Comparison of ENCODE assay signal across 8 cellular contexts in genomic region chr19:14517446-14517839, GRCh38. TPM values are rescaled to one million over a fixed set of nuclear protein-coding genes. Genes with fewer than 3 reads are reported as not detected.
DNase-seq lines count a peak whose midpoint lies in the region; ATAC-seq and TF ChIP-seq lines count a peak whose summit lies in the region.

No MANE protein-coding gene starts in this region.

- peaks cover 35 to 50% (median 45%) of the 10 kb centered on the region in 11 experiments for H3K36me3 ChIP-seq in BLaER1 treated with 17β-estradiol and CSF1 and Interleukin-3, amounts not matched to agents 10 nM and 100 nM
- peaks cover 32 to 39% of the 10 kb centered on the region in 2 experiments for H3K36me3 ChIP-seq in mesenchymal stem cell (ENCODE audit: control insufficient read depth in 1 of 2, insufficient read depth in 2 of 2, low read depth in 1 of 2, low read length in 2 of 2)
- H3K36me3 ChIP-seq in aorta (ENCODE audit: control insufficient read depth in 1 of 2, insufficient read depth in 2 of 2, low read length in 1 of 2) = peaks cover 0 to 5% of the 10 kb centered on the region in 2 donors

- H3K27me3 ChIP-seq in BLaER1 treated with 17β-estradiol and CSF1 and Interleukin-3, amounts not matched to agents 10 nM and 100 nM = no peaks in the 10 kb centered on the region
- H3K27me3 ChIP-seq in mesenchymal stem cell (ENCODE audit: control insufficient read depth in 1 of 2, insufficient read depth in 1 of 2, low read length in 2 of 2) (no peaks in the 10 kb centered on the region), aorta (ENCODE audit: control insufficient read depth in 1 of 2, insufficient read depth in 2 of 2, low read length in 1 of 2) (no peaks in the 10 kb centered on the region)

- H3K27ac Mint-ChIP-seq in MCF 10A (ENCODE audit: low read depth, unreplicated experiment) = peak overlapping the region; percentile 97

- peak overlapping the region; percentile 30 for H2BK15ac ChIP-seq in mesenchymal stem cell (ENCODE audit: low read depth, poor library complexity, severe bottlenecking)

- H2AFZ ChIP-seq in mesenchymal stem cell (ENCODE audit: low read depth, low read length) = no peak overlapping the region

- H3K36me3 Mint-ChIP-seq in MCF 10A (ENCODE audit: insufficient read depth, unreplicated experiment) = peaks cover 58% of the 10 kb centered on the region

- no peak overlapping the region for H2BK120ac ChIP-seq in mesenchymal stem cell (ENCODE audit: low read depth, low read length)

- no peak overlapping the region for H4K91ac ChIP-seq in mesenchymal stem cell (ENCODE audit: low read length)

- peak overlapping the region; percentile 90 to 99 (median 95) for H3K4me2 ChIP-seq in BLaER1 treated with 17β-estradiol and CSF1 and Interleukin-3, amounts not matched to agents 10 nM and 100 nM
- peak overlapping the region; percentile 83 for H3K4me2 ChIP-seq in mesenchymal stem cell (ENCODE audit: low read length, poor library complexity, severe bottlenecking)

- H3K9me3 ChIP-seq in BLaER1 treated with 17β-estradiol and CSF1 and Interleukin-3, amounts not matched to agents 10 nM and 100 nM (replicated peaks in 1 of 11) = no peaks in the 10 kb centered on the region
- H3K9me3 ChIP-seq in mesenchymal stem cell (ENCODE audit: control insufficient read depth, low read length) (no peaks in the 10 kb centered on the region), aorta (ENCODE audit: control insufficient read depth, low read length) (no peaks in the 10 kb centered on the region)

- peak overlapping the region; percentile 92 to 99 (median 97) for H3K27ac ChIP-seq in BLaER1 treated with 17β-estradiol and CSF1 and Interleukin-3, amounts not matched to agents 10 nM and 100 nM
- H3K27ac ChIP-seq in mesenchymal stem cell (ENCODE audit: low read length, poor library complexity, severe bottlenecking) (peak overlapping the region; percentile 31), aorta (ENCODE audit: low read depth in 1 of 2, low read length in 2 of 2) (peak overlapping the region; percentile 69 to 87)

- H3K18ac ChIP-seq in mesenchymal stem cell (ENCODE audit: low read depth in 1 of 2, low read length in 2 of 2) = peak overlapping the region in 1 of 2 experiments; percentile 91

- peaks cover 23% of the 10 kb centered on the region for H3K4me1 Mint-ChIP-seq in MCF 10A (ENCODE audit: insufficient read depth, unreplicated experiment)

- intact Hi-C loops in MCF 10A (cut with micrococcal nuclease) = loop anchor here (2.0 kb wide), 1 partner anchor 33 kb away; no protein-coding TSS in a partner anchor
- intact Hi-C loops in aorta (cut with DNase I) = no loop called here

- peak overlapping the region; percentile 84 to 99 (median 95) for H3K4me3 ChIP-seq in BLaER1 treated with 17β-estradiol and CSF1 and Interleukin-3, amounts not matched to agents 10 nM and 100 nM
- peak overlapping the region; percentile 89 to 99 for H3K4me3 ChIP-seq in mesenchymal stem cell (ENCODE audit: insufficient read depth in 1 of 2, low read depth in 1 of 2, low read length in 2 of 2)
- H3K4me3 ChIP-seq in aorta (ENCODE audit: low read length in 2 of 2) = peak overlapping the region; percentile 89 to 97

- H3K4ac ChIP-seq in mesenchymal stem cell (ENCODE audit: low read depth in 1 of 2, low read length in 2 of 2) = peak overlapping the region in 1 of 2 experiments; percentile 85

- no peak for DNase-seq in MCF 10A (ENCODE audit: unreplicated experiment)
- DNase-seq in mesenchymal stem cell = no peak
- DNase-seq in aorta = peak; percentile 66 to 85
- no peak for DNase-seq in SW480 (ENCODE audit: low spot score)
- no peak for DNase-seq in SHP77 treated with DMSO at 0.1 percent for 48 hours (lab: John Stamatoyannopoulos, UW)
- DNase-seq in cerebellar cortex (ENCODE audit: low spot score) = no peak

- no peak overlapping the region for H4K8ac ChIP-seq in mesenchymal stem cell (ENCODE audit: low read length)

- no peak overlapping the region for H2AK5ac ChIP-seq in mesenchymal stem cell (ENCODE audit: low read length, severe bottlenecking)

- peak overlapping the region; percentile 95 to 99 (median 98) for H3K9ac ChIP-seq in BLaER1 treated with 17β-estradiol and CSF1 and Interleukin-3, amounts not matched to agents 10 nM and 100 nM
- peak overlapping the region; percentile 98 for H3K9ac ChIP-seq in mesenchymal stem cell (ENCODE audit: low read length)

- no peaks in the 10 kb centered on the region for H3K27me3 Mint-ChIP-seq in MCF 10A (ENCODE audit: insufficient read depth, unreplicated experiment)

- peak overlapping the region in 1 of 2 experiments; percentile 39 for H3K14ac ChIP-seq in mesenchymal stem cell (ENCODE audit: low read length in 2 of 2)

- peak overlapping the region; percentile 87 for H3K4me3 Mint-ChIP-seq in MCF 10A (ENCODE audit: unreplicated experiment)

- peak; percentile 1 for ATAC-seq in HG03196 (IDR thresholded peaks at IDR 0.05; ENCODE audit: unreplicated experiment)
- no peak for ATAC-seq in aorta (ENCODE audit: low FRiP score)

- peaks cover 38 to 57% (median 46%) of the 10 kb centered on the region in 11 experiments for H4K20me1 ChIP-seq in BLaER1 treated with 17β-estradiol and CSF1 and Interleukin-3, amounts not matched to agents 10 nM and 100 nM

- peaks cover 63 to 76% (median 72%) of the 10 kb centered on the region in 10 experiments for H3K4me1 ChIP-seq in BLaER1 treated with 17β-estradiol and CSF1 and Interleukin-3, amounts not matched to agents 10 nM and 100 nM
- H3K4me1 ChIP-seq in mesenchymal stem cell (ENCODE audit: control insufficient read depth, insufficient read depth, low read depth, low read length) (peaks cover 30% of the 10 kb centered on the region), aorta (ENCODE audit: control insufficient read depth in 1 of 2, insufficient read depth in 2 of 2, low read length in 2 of 2) (no peaks in the 10 kb centered on the region)

- no TSS peak for BruUV-seq in MCF 10A (replicated peaks; lab: Mats Ljungman, UMichigan)

- peak overlapping the region in 1 of 2 experiments; percentile 96 for H3K23ac ChIP-seq in mesenchymal stem cell (ENCODE audit: low read length in 2 of 2)

- CTCF ChIA-PET in MCF 10A (lab: Yijun Ruan, JAX) = interaction anchor here (0.6 to 7.9 kb wide), 9 partner anchors 12 to 606 kb away, joined by 3 to 53 read pairs (median 4); no protein-coding TSS in a partner anchor

- peaks cover 7% of the 10 kb centered on the region for H3K79me1 ChIP-seq in mesenchymal stem cell (replicated peaks; ENCODE audit: low read length, poor library complexity, severe bottlenecking)

- peak overlapping the region; percentile 36 for H2BK5ac ChIP-seq in mesenchymal stem cell (ENCODE audit: low read depth, low read length, poor library complexity, severe bottlenecking)

- H2BK12ac ChIP-seq in mesenchymal stem cell (ENCODE audit: low read length in 2 of 2) = peak overlapping the region in 1 of 2 experiments; percentile 67

- no peak for TF ChIP-seq CTCF in MCF 10A (IDR thresholded peaks at IDR 0.05; ENCODE audit: unreplicated experiment)

- H3K9me3 Mint-ChIP-seq in MCF 10A (ENCODE audit: unreplicated experiment) = no peaks in the 10 kb centered on the region

- under 1% methylated on average over 25 of the region's 32 CpGs for WGBS in mesenchymal stem cell
- 0% methylated on average over 31 to 32 of the region's 32 CpGs for WGBS in aorta, 2 donors

- POLR2A ChIA-PET in MCF 10A (lab: Yijun Ruan, JAX) = interaction anchor here (0.6 to 15.7 kb wide), 33 partner anchors 8 to 1725 kb away, joined by 3 to 203 read pairs (median 5); partner anchors contain the start of genes ADGRE5, ASF1B, DDX39A and GIPC1

RNA-seq across cellular contexts. Expression of gene DNAJB1, which starts 0.8 kb away (rescaled TPM):
- 71.6 and 97.4 TPM in 2 replicates for total RNA-seq in MCF 10A (2022)
- 59.4 TPM for polyA plus RNA-seq in mesenchymal stem cell (2013, experiment 1 of 2)
- polyA plus RNA-seq in mesenchymal stem cell (2013, experiment 2 of 2) = 60.1 TPM
- total RNA-seq in aorta = 10 to 100 TPM; 58.0 to 95.8 TPM
- polyA plus RNA-seq in aorta = 10 to 100 TPM; 34.8 to 44.3 TPM

RNA-seq across cellular contexts. Expression of gene TECR, which starts 12.0 kb away (rescaled TPM):
- 74.1 and 106 TPM in 2 replicates for total RNA-seq in MCF 10A (2022)
- 136 TPM for polyA plus RNA-seq in mesenchymal stem cell (2013, experiment 1 of 2)
- 131 TPM for polyA plus RNA-seq in mesenchymal stem cell (2013, experiment 2 of 2)
- total RNA-seq in aorta = 10 to 100 TPM; 40.1 to 64.4 TPM
- polyA plus RNA-seq in aorta = 100 to 1,000 TPM in 1 of 2 donors, 10 to 100 TPM in 1; 56.5 to 112 TPM

RNA-seq across cellular contexts. Expression of gene GIPC1, which starts 21.5 kb away (rescaled TPM):
- total RNA-seq in MCF 10A (2022) (107 and 108 TPM in 2 replicates), aorta (10 to 100 TPM; 42.3 to 53.0 TPM)
- 120 TPM for polyA plus RNA-seq in mesenchymal stem cell (2013, experiment 1 of 2)
- polyA plus RNA-seq in mesenchymal stem cell (2013, experiment 2 of 2) = 116 TPM
- polyA plus RNA-seq in aorta = 100 to 1,000 TPM in 1 of 2 donors, 10 to 100 TPM in 1; 55.8 to 117 TPM

RNA-seq across cellular contexts. Expression of gene PTGER1, which starts 42.3 kb away (rescaled TPM):
- total RNA-seq in MCF 10A (2022) (0.29 and 0.42 TPM in 2 replicates), aorta (1 to 10 TPM; 2.3 to 4.4 TPM)
- polyA plus RNA-seq in mesenchymal stem cell (2013, experiment 1 of 2) = 1.2 TPM
- 1.3 TPM for polyA plus RNA-seq in mesenchymal stem cell (2013, experiment 2 of 2)
- not detected for polyA plus RNA-seq in aorta

RNA-seq across cellular contexts. Expression of gene NDUFB7, which starts 54.4 kb away (rescaled TPM):
- total RNA-seq in MCF 10A (2022) (153 and 165 TPM in 2 replicates), aorta (100 to 1,000 TPM; 118 to 126 TPM)
- polyA plus RNA-seq in mesenchymal stem cell (2013, experiment 1 of 2) = 220 TPM
- polyA plus RNA-seq in mesenchymal stem cell (2013, experiment 2 of 2) = 213 TPM
- polyA plus RNA-seq in aorta = 100 to 1,000 TPM; 433 to 452 TPM

Comparison
In these comparisons a context has a peak if more than half of its experiments do, and no peak if none do; other contexts are left out.
1. H3K27ac ChIP-seq: peak in every context shown above with its lines; median percentile 97 in BLaER1 treated with 17β-estradiol and CSF1 and Interleukin-3, amounts not matched to agents 10 nM and 100 nM; 78 in aorta; 31 in mesenchymal stem cell.
2. DNase-seq: peak in aorta (2 of 2); none in MCF 10A (single experiment), mesenchymal stem cell (single experiment), SW480 (single experiment), SHP77 treated with DMSO at 0.1 percent for 48 hours (single experiment) and cerebellar cortex (single experiment).
3. Peak in every context shown above with its lines, with median percentiles within 50 percentile points of each other: H3K4me3 ChIP-seq.